ENCODE assay signal across 12 cellular contexts in genomic region chr16:53495325-53495724, GRCh38. TPM values are rescaled to one million over a fixed set of nuclear protein-coding genes. Genes with fewer than 3 reads are reported as not detected.
DNase-seq lines count a peak whose midpoint lies in the region; ATAC-seq, FAIRE-seq and TF ChIP-seq lines count a peak whose summit lies in the region.
"Had no signal": no experiment of that assay in that cellular context is flagged by ENCODE, and none has a peak within 500 bp of the region (broad histone marks: within the 10 kb centered on the region; RNA-seq: fewer than 3 reads in every experiment).

No MANE protein-coding gene starts in this region.

- H3K9me3 ChIP-seq in H1 (ENCODE audit: insufficient read depth in 2 of 2, low read depth in 1 of 2, low read length in 1 of 2) (no peaks in the 10 kb centered on the region), parathyroid adenoma (ENCODE audit: control insufficient read depth, low read length) (no peaks in the 10 kb centered on the region)
- H3K9me3 ChIP-seq: thyroid gland had no signal

- H2AK5ac ChIP-seq in H1 (ENCODE audit: low read depth, low read length) = no peak overlapping the region

- CTCF ChIA-PET in activated CD4-positive, alpha-beta memory T cell treated with anti-CD3 and anti-CD28 coated beads for 36 hours (lab: Charles Lee) = interaction anchor here (0.5 to 1.1 kb wide), 2 partner anchors 21 to 27 kb away, joined by 3 read pairs; no protein-coding TSS in a partner anchor
- CTCF ChIA-PET in activated CD4-positive, alpha-beta memory T cell treated with anti-CD3 and anti-CD28 coated beads, Interleukin-2, amount 10 ng/mL, durations not matched to agents 7 days and 5 days (lab: Charles Lee) = interaction anchor here (1.0 kb wide), 1 partner anchor 49 kb away, joined by 3 read pairs; no protein-coding TSS in a partner anchor
- CTCF ChIA-PET in H1 (lab: Charles Lee; ENCODE audit: partially characterized antibody) = interaction anchor here (0.9 to 1.9 kb wide), 6 partner anchors 8 to 287 kb away, joined by 3 to 10 read pairs (median 3); partner anchors contain the start of gene AKTIP

- H4K91ac ChIP-seq in H1 (replicated peaks; ENCODE audit: insufficient read length, low read length) = no peak overlapping the region

- no peaks in the 10 kb centered on the region for H3K9me3 Mint-ChIP-seq in activated CD4-positive, alpha-beta memory T cell treated with anti-CD3 and anti-CD28 coated beads for 36 hours
- no peaks in the 10 kb centered on the region for H3K9me3 Mint-ChIP-seq in activated CD4-positive, alpha-beta memory T cell treated with anti-CD3 and anti-CD28 coated beads, Interleukin-2, amount 10 ng/mL, durations not matched to agents 7 days and 5 days

- no peak overlapping the region for H3K23ac ChIP-seq in H1 (ENCODE audit: insufficient read length)

- no peak overlapping the region for H3K4ac ChIP-seq in H1 (replicated peaks; ENCODE audit: insufficient read length, low read depth, low read length)

- no peak overlapping the region for H3K27ac ChIP-seq in H1 (ENCODE audit: low read depth, low read length)
- no peak overlapping the region for H3K27ac ChIP-seq in parathyroid adenoma
- H3K27ac ChIP-seq: thyroid gland had no signal

- WGBS in H1 (ENCODE audit: extremely low coverage in 1 of 2, insufficient coverage in 1 of 2, insufficient read length in 1 of 2, insufficient replicate concordance in 2 of 2, low coverage in 1 of 2, low lambda C conversion rate in 2 of 2, missing lambda C conversion rate in 1 of 2), 2 experiments = 90% methylated on average over 4 of the region's 4 CpGs; no CpG with 5 or more reads in 1 of the 2 experiments

- H2AFZ ChIP-seq in H1 (ENCODE audit: low read length) = no peak overlapping the region
- no peak overlapping the region for H2AFZ ChIP-seq in parathyroid adenoma

- H2BK20ac ChIP-seq in H1 (ENCODE audit: low read length) = no peak overlapping the region

- H3K36me3 Mint-ChIP-seq in activated CD4-positive, alpha-beta memory T cell treated with anti-CD3 and anti-CD28 coated beads for 36 hours = peaks cover 62% of the 10 kb centered on the region
- peaks cover 90% of the 10 kb centered on the region for H3K36me3 Mint-ChIP-seq in activated CD4-positive, alpha-beta memory T cell treated with anti-CD3 and anti-CD28 coated beads, Interleukin-2, amount 10 ng/mL, durations not matched to agents 7 days and 5 days (ENCODE audit: low read depth)

- no peak for ATAC-seq in HG03025 (IDR thresholded peaks at IDR 0.05; ENCODE audit: low FRiP score, unreplicated experiment)
- ATAC-seq: Right ventricle myocardium inferior had no signal

- peak overlapping the region; percentile 38 for H3K27ac Mint-ChIP-seq in activated CD4-positive, alpha-beta memory T cell treated with anti-CD3 and anti-CD28 coated beads for 36 hours
- no peak overlapping the region for H3K27ac Mint-ChIP-seq in activated CD4-positive, alpha-beta memory T cell treated with anti-CD3 and anti-CD28 coated beads, Interleukin-2, amount 10 ng/mL, durations not matched to agents 7 days and 5 days

- POLR2A ChIA-PET in activated CD4-positive, alpha-beta memory T cell treated with anti-CD3 and anti-CD28 coated beads for 36 hours (lab: Charles Lee) = no interaction called here
- POLR2A ChIA-PET in activated CD4-positive, alpha-beta memory T cell treated with anti-CD3 and anti-CD28 coated beads, Interleukin-2, amount 10 ng/mL, durations not matched to agents 7 days and 5 days (lab: Charles Lee) = interaction anchor here (0.9 to 3.4 kb wide), 5 partner anchors 7 to 60 kb away, joined by 3 to 30 read pairs (median 4); partner anchors contain the start of genes AKTIP and RBL2
- POLR2A ChIA-PET in H1 (lab: Charles Lee; ENCODE audit: partially characterized antibody) = no interaction called here

- intact Hi-C loops in activated CD4-positive, alpha-beta memory T cell treated with anti-CD3 and anti-CD28 coated beads for 36 hours (cut with micrococcal nuclease) = no loop called here

- H3K79me2 ChIP-seq in H1 (ENCODE audit: control insufficient read depth in 1 of 2, insufficient read depth in 2 of 2, low read length in 2 of 2) (peaks cover 0 to 3% of the 10 kb centered on the region in 2 experiments; a peak in 1 of 4 replicates), parathyroid adenoma (peaks cover 2% of the 10 kb centered on the region)

- no peak for TF ChIP-seq EP300 in H1 (IDR thresholded peaks at IDR 0.05; ENCODE audit: borderline replicate concordance in 1 of 2, low read depth in 2 of 2, low read length in 2 of 2)

- H3K4me3 ChIP-seq in H1 (ENCODE audit: extremely low read depth in 1 of 4, insufficient read depth in 2 of 4, low read depth in 3 of 4, low read length in 4 of 4) (no peak overlapping the region), parathyroid adenoma (ENCODE audit: low read depth, low read length) (no peak overlapping the region)
- H3K4me3 ChIP-seq: thyroid gland had no signal

- no peaks in the 10 kb centered on the region for H3K4me1 ChIP-seq in H1 (replicated peaks in 1 of 4; ENCODE audit: control insufficient read depth in 3 of 4, insufficient read depth in 4 of 4, low read length in 3 of 4)
- no peaks in the 10 kb centered on the region for H3K4me1 ChIP-seq in parathyroid adenoma
- H3K4me1 ChIP-seq: thyroid gland had no signal

- no peak for DNase-seq in activated CD4-positive, alpha-beta memory T cell treated with anti-CD3 and anti-CD28 coated beads for 36 hours
- no peak for DNase-seq in activated CD4-positive, alpha-beta memory T cell treated with anti-CD3 and anti-CD28 coated beads, Interleukin-2, amount 10 ng/mL, durations not matched to agents 7 days and 5 days
- peak; percentile 11 for DNase-seq in SK-MEL-5 (ENCODE audit: low read depth, low spot score)
- no peak for DNase-seq in H1 (ENCODE audit: low read depth in 1 of 2, low spot score in 2 of 2)
- no peak for DNase-seq in G401 (ENCODE audit: low spot score)
- DNase-seq in stimulated activated CD4-positive, alpha-beta T cell treated with anti-CD3 and anti-CD28 coated beads, Interleukin-4, amount 100 ng/mL, for 1 hour = no peak
- DNase-seq: effector CD4-positive, alpha-beta T cell; KG1; thyroid gland had no signal

- no peak overlapping the region for H2BK12ac ChIP-seq in H1 (ENCODE audit: low read depth, low read length)

- no peak overlapping the region for H2BK15ac ChIP-seq in H1 (ENCODE audit: low read length)

- H3K27me3 Mint-ChIP-seq in activated CD4-positive, alpha-beta memory T cell treated with anti-CD3 and anti-CD28 coated beads for 36 hours = no peaks in the 10 kb centered on the region
- no peaks in the 10 kb centered on the region for H3K27me3 Mint-ChIP-seq in activated CD4-positive, alpha-beta memory T cell treated with anti-CD3 and anti-CD28 coated beads, Interleukin-2, amount 10 ng/mL, durations not matched to agents 7 days and 5 days

- H3K79me1 ChIP-seq in H1 (ENCODE audit: low read depth, low read length) = no peaks in the 10 kb centered on the region

- no peak overlapping the region for H3K4me3 Mint-ChIP-seq in activated CD4-positive, alpha-beta memory T cell treated with anti-CD3 and anti-CD28 coated beads for 36 hours
- no peak overlapping the region for H3K4me3 Mint-ChIP-seq in activated CD4-positive, alpha-beta memory T cell treated with anti-CD3 and anti-CD28 coated beads, Interleukin-2, amount 10 ng/mL, durations not matched to agents 7 days and 5 days

- H4K5ac ChIP-seq in H1 (ENCODE audit: insufficient read length, low read depth, low read length) = no peak overlapping the region

- H3K4me2 ChIP-seq in H1 (ENCODE audit: insufficient read depth in 1 of 2, low read depth in 2 of 2, low read length in 2 of 2) (no peak overlapping the region), parathyroid adenoma (ENCODE audit: low read length) (no peak overlapping the region)

- H3K27me3 ChIP-seq in H1 (replicated peaks in 1 of 4; ENCODE audit: control insufficient read depth in 3 of 4, extremely low read depth in 1 of 4, insufficient read depth in 3 of 4, low read length in 3 of 4) = no peaks in the 10 kb centered on the region
- H3K27me3 ChIP-seq in parathyroid adenoma (ENCODE audit: control insufficient read depth, insufficient read depth, low read length) = no peaks in the 10 kb centered on the region
- H3K27me3 ChIP-seq: thyroid gland had no signal

- no peak overlapping the region for H3K18ac ChIP-seq in H1 (ENCODE audit: extremely low read depth, low read length)

- H3K4me1 Mint-ChIP-seq in activated CD4-positive, alpha-beta memory T cell treated with anti-CD3 and anti-CD28 coated beads for 36 hours (ENCODE audit: low read depth) = peaks cover 38% of the 10 kb centered on the region
- peaks cover 39% of the 10 kb centered on the region for H3K4me1 Mint-ChIP-seq in activated CD4-positive, alpha-beta memory T cell treated with anti-CD3 and anti-CD28 coated beads, Interleukin-2, amount 10 ng/mL, durations not matched to agents 7 days and 5 days

- no peak for FAIRE-seq in H1 (lab: Jason Lieb, UNC)

- H3K36me3 ChIP-seq in H1 (ENCODE audit: control insufficient read depth in 2 of 4, insufficient read depth in 4 of 4, low read length in 3 of 4) = peaks cover 6 to 70% (median 32%) of the 10 kb centered on the region in 4 experiments; a peak in 7 of 8 replicates
- no peaks in the 10 kb centered on the region for H3K36me3 ChIP-seq in parathyroid adenoma (ENCODE audit: control insufficient read depth, insufficient read depth, low read length)

- peaks cover 2 to 4% of the 10 kb centered on the region in 2 experiments for H4K20me1 ChIP-seq in H1 (replicated peaks in 1 of 2; ENCODE audit: control insufficient read depth in 1 of 2, insufficient read depth in 2 of 2, low read length in 2 of 2)

- TF ChIP-seq CTCF in H1 (IDR thresholded peaks at IDR 0.05; ENCODE audit: control extremely low read depth in 1 of 3, insufficient read depth in 1 of 3, low read depth in 1 of 3, low read length in 3 of 3) = peak; percentile 42 to 56 (median 53)
- TF ChIP-seq CTCF in parathyroid adenoma (IDR thresholded peaks at IDR 0.05) = peak; percentile 5

- peak; percentile 5 to 30; a peak in 2 of 4 replicates for TF ChIP-seq RAD21 in H1 (IDR thresholded peaks at IDR 0.05 in 1 of 2, conservative IDR thresholded peaks at IDR 0.05 in 1 of 2; ENCODE audit: low read depth in 2 of 2, low read length in 2 of 2)

- H2BK5ac ChIP-seq in H1 (ENCODE audit: low read depth, low read length) = no peak overlapping the region

- H4K8ac ChIP-seq in H1 (ENCODE audit: extremely low read depth, insufficient read depth, low read length) = no peak overlapping the region

- H3K14ac ChIP-seq in H1 (ENCODE audit: insufficient read length) = no peak overlapping the region

- in situ Hi-C loops in SK-MEL-5 (cut with HindIII; ENCODE audit: low pct_unique_long_range_greater_than_20kb, low sequenced_read_pairs) = no loop called here
- in situ Hi-C loops in G401 (cut with HindIII; ENCODE audit: low sequenced_read_pairs) = no loop called here

- H3K56ac ChIP-seq in H1 (replicated peaks; ENCODE audit: insufficient read length, low read depth, low read length) = no peak overlapping the region

- H3K9ac ChIP-seq in H1 (replicated peaks in 1 of 4; ENCODE audit: extremely low read depth in 1 of 4, low read depth in 3 of 4, low read length in 3 of 4) = no peak overlapping the region
- no peak overlapping the region for H3K9ac ChIP-seq in parathyroid adenoma

- H2BK120ac ChIP-seq in H1 (replicated peaks; ENCODE audit: low read depth, low read length) = no peak overlapping the region

- TF ChIP-seq POLR2A in H1 (IDR thresholded peaks at IDR 0.05; ENCODE audit: control extremely low read depth in 1 of 2, low read depth in 2 of 2, low read length in 2 of 2) = no peak

- no peaks in the 10 kb centered on the region for H3K23me2 ChIP-seq in H1 (ENCODE audit: low read depth, low read length)

RNA-seq across cellular contexts. Expression of gene AKTIP, which starts 7.7 kb away (rescaled TPM):
- total RNA-seq in activated CD4-positive, alpha-beta memory T cell treated with anti-CD3 and anti-CD28 coated beads for 36 hours = 10 to 100 TPM; 25.6 to 27.1 TPM
- total RNA-seq in activated CD4-positive, alpha-beta memory T cell treated with anti-CD3 and anti-CD28 coated beads, Interleukin-2, amount 10 ng/mL, durations not matched to agents 7 days and 5 days = 10 to 100 TPM; 53.3 to 57.0 TPM
- 11.9 and 12.0 TPM in 2 replicates for total RNA-seq in SK-MEL-5 (2014; rRNA removed; shearing (Covaris generic))
- polyA plus RNA-seq in SK-MEL-5 (2015; cell fraction: cytosol; rRNA removed) = 8.9 and 9.4 TPM in 2 replicates
- polyA plus RNA-seq in SK-MEL-5 (2015; cell fraction: nucleus; rRNA removed) = 10.4 and 17.4 TPM in 2 replicates
- 15.6 and 16.5 TPM in 2 replicates for total RNA-seq in H1 (2021; fragmentation: NEBNext Ultra II Directional; extraction: Animal tissue kit (Norgen Biotek cat#: 25700))
- polyA plus RNA-seq in H1 (2011; rRNA removed) = 12.1 and 15.0 TPM in 2 replicates
- polyA plus RNA-seq in H1 (2011; cell fraction: cytosol; rRNA removed) = 19.9 TPM
- polyA plus RNA-seq in H1 (2011; cell fraction: nucleus; rRNA removed) = 19.6 TPM
- polyA plus RNA-seq in H1 (2012, experiment 1 of 2) = 18.4 to 26.7 TPM (median 19.4 TPM) in 4 replicates
- polyA plus RNA-seq in H1 (2012, experiment 2 of 2) = 1.3 TPM
- polyA plus RNA-seq in H1 (2013, experiment 1 of 2) = 10.2 TPM
- 12.1 TPM for polyA plus RNA-seq in H1 (2013, experiment 2 of 2)
- polyA minus RNA-seq in H1 (2011; rRNA and poly(A)+ RNA removed) = 26.8 and 34.1 TPM in 2 replicates
- 16.7 TPM for polyA minus RNA-seq in H1 (2011; cell fraction: cytosol; rRNA and poly(A)+ RNA removed)
- 34.5 TPM for polyA minus RNA-seq in H1 (2011; cell fraction: nucleus; rRNA and poly(A)+ RNA removed)
- 8.4 and 30.0 TPM in 2 replicates for total RNA-seq in G401 (2014; rRNA removed; shearing (Covaris generic))
